In genomic region chr5:61333351-61334223, GRCh38 we compare ENCODE assay signal across 8 cellular contexts. TPM values are rescaled to one million over a fixed set of nuclear protein-coding genes. Genes with fewer than 3 reads are reported as not detected.
A peak's percentile ranks its signal among the peaks of the same experiment; 100 is the strongest.
DNase-seq lines count a peak whose midpoint lies in the region; ATAC-seq and TF ChIP-seq lines count a peak whose summit lies in the region.

No MANE protein-coding gene starts in this region.

- H3K36me3 ChIP-seq in Loucy (ENCODE audit: insufficient read depth, low read length) = no peaks in the 10 kb centered on the region
- no peaks in the 10 kb centered on the region for H3K36me3 ChIP-seq in mucosa of descending colon (ENCODE audit: low read depth)
- no peaks in the 10 kb centered on the region for H3K36me3 ChIP-seq in tibial artery

- H3K27ac Mint-ChIP-seq in endothelial cell (ENCODE audit: unreplicated experiment) = peak overlapping the region; percentile 90

- H3K79me2 ChIP-seq in Loucy (ENCODE audit: insufficient read depth, low read length) = peaks cover 55% of the 10 kb centered on the region

- H3K9ac ChIP-seq in Loucy (ENCODE audit: low read depth, low read length, poor library complexity, severe bottlenecking) = peak overlapping the region; percentile 62

- peaks cover 53% of the 10 kb centered on the region for H3K4me1 Mint-ChIP-seq in endothelial cell (ENCODE audit: unreplicated experiment)

- TF ChIP-seq CTCF in Loucy (conservative IDR thresholded peaks at IDR 0.05; ENCODE audit: low read length) = no peak
- TF ChIP-seq CTCF in endothelial cell (IDR thresholded peaks at IDR 0.05; ENCODE audit: unreplicated experiment) = no peak
- TF ChIP-seq CTCF in mucosa of descending colon (IDR thresholded peaks at IDR 0.05) = no peak
- no peak for TF ChIP-seq CTCF in tibial artery (IDR thresholded peaks at IDR 0.05)

- peak overlapping the region; percentile 91 to 93 for H3K27ac ChIP-seq in tibial artery

- H3K27me3 ChIP-seq in Loucy (ENCODE audit: insufficient read depth, low read length, poor library complexity, severe bottlenecking) (no peaks in the 10 kb centered on the region), tibial artery (no peaks in the 10 kb centered on the region)

- peak overlapping the region; percentile 1; the same call in 1 of the 2 replicates for H2AFZ ChIP-seq in Loucy (ENCODE audit: low read length)

- peaks cover 55% of the 10 kb centered on the region for H4K20me1 ChIP-seq in Loucy (ENCODE audit: insufficient read depth, low read length, poor library complexity, severe bottlenecking)

- ATAC-seq in mucosa of descending colon = no peak

- peaks cover 32% of the 10 kb centered on the region for H3K27me3 Mint-ChIP-seq in endothelial cell (ENCODE audit: unreplicated experiment)

- H3F3A ChIP-seq in Loucy (ENCODE audit: low read depth) = no peaks in the 10 kb centered on the region

- H3K4me3 Mint-ChIP-seq in endothelial cell (ENCODE audit: unreplicated experiment) = peak overlapping the region; percentile 99

- peak; percentile 47 for DNase-seq in EL
- DNase-seq in activated CD4-positive, alpha-beta T cell treated with anti-CD3 and anti-CD28 coated beads, Interleukin-2, amount 50 U/mL, for 1 hour = peak; percentile 14
- peak; percentile 32 for DNase-seq in endothelial cell (ENCODE audit: low spot score)
- DNase-seq in mucosa of descending colon = peak; percentile 47 to 68 (median 65)
- DNase-seq in tibial artery = peak; percentile 42 to 69
- no peak for DNase-seq in HuH-7 (ENCODE audit: low spot score)
- no peak for DNase-seq in NCI-H510A (lab: John Stamatoyannopoulos, UW)

- peak overlapping the region; percentile 89 for H3K4me2 ChIP-seq in Loucy (ENCODE audit: low read depth, low read length, poor library complexity, severe bottlenecking)

- H3K36me3 Mint-ChIP-seq in endothelial cell (ENCODE audit: low read depth, unreplicated experiment) = peaks cover 39% of the 10 kb centered on the region

- H3K4me3 ChIP-seq in Loucy (ENCODE audit: low read length, poor library complexity, severe bottlenecking) (peak overlapping the region; percentile 85), mucosa of descending colon (peak overlapping the region; percentile 94), tibial artery (peak overlapping the region; percentile 98 to 99)

- H3K4me1 ChIP-seq in Loucy (ENCODE audit: insufficient read depth, low read length, poor library complexity, severe bottlenecking) (peaks cover 34% of the 10 kb centered on the region), mucosa of descending colon (ENCODE audit: low read depth) (peaks cover 21% of the 10 kb centered on the region), tibial artery (peaks cover 0 to 28% (median 6%) of the 10 kb centered on the region in 4 donors)

- intact Hi-C loops in mucosa of descending colon (cut with DNase I, micrococcal nuclease) = loop anchor here in 1 of 2 donors (10.0 kb wide), 1 partner anchor 291 kb away; no protein-coding TSS in a partner anchor
- intact Hi-C loops in tibial artery (cut with DNase I; ENCODE audit: low total_unique reads) = loop anchor here (5.0 to 10.0 kb wide), 4 partner anchors 74 to 389 kb away; partner anchors contain the start of genes ERCC8, NDUFAF2 and SMIM15

- no peaks in the 10 kb centered on the region for H3K9me3 Mint-ChIP-seq in endothelial cell (ENCODE audit: unreplicated experiment)

- no peaks in the 10 kb centered on the region for H3K9me2 ChIP-seq in Loucy (replicated peaks; ENCODE audit: low read depth, low read length)

- H3K9me3 ChIP-seq in Loucy (ENCODE audit: insufficient read depth, low read depth, low read length) (no peaks in the 10 kb centered on the region), mucosa of descending colon (no peaks in the 10 kb centered on the region), tibial artery (no peaks in the 10 kb centered on the region)

RNA-seq across cellular contexts. Expression of gene ZSWIM6, which starts 1.5 kb away (rescaled TPM):
- total RNA-seq in endothelial cell (ENCODE audit: unreplicated experiment) = 77.0 TPM
- 10 to 100 TPM; 26.2 to 39.4 (median 27.8) TPM for total RNA-seq in mucosa of descending colon

Comparison
In these comparisons a context has a peak if more than half of its experiments do, and no peak if none do; other contexts are left out.
1. DNase-seq: peak in EL (single experiment), activated CD4-positive, alpha-beta T cell treated with anti-CD3 and anti-CD28 coated beads, Interleukin-2, amount 50 U/mL, for 1 hour (single experiment), endothelial cell (single experiment), mucosa of descending colon (3 of 3) and tibial artery (2 of 2); none in HuH-7 (single experiment) and NCI-H510A (single experiment).
2. Peak in every context shown above with its lines, with median percentiles within 50 percentile points of each other: H3K4me3 ChIP-seq.